Comparison of ENCODE assay signal across 8 cellular contexts in genomic region chr12:111451649-111452129, GRCh38. TPM values are rescaled to one million over a fixed set of nuclear protein-coding genes. Genes with fewer than 3 reads are reported as not detected.
DNase-seq lines count a peak whose midpoint lies in the region; ATAC-seq and TF ChIP-seq lines count a peak whose summit lies in the region.

No MANE protein-coding gene starts in this region.

- no peak for DNase-seq in activated T-cell treated with anti-CD3 and anti-CD28 coated beads, Interleukin-2, amount 50 U/mL, for 4 hours
- DNase-seq in activated T-cell treated with anti-CD3 and anti-CD28 coated beads, Interleukin-2, amount 50 U/mL, for 1 hour, result no peak
- DNase-seq in NB4 (ENCODE audit: low read depth) (peak; percentile 80), T-helper 17 cell (no peak), esophagus muscularis mucosa (ENCODE audit: extremely low spot score) (peak; percentile 68), omental fat pad (ENCODE audit: low spot score) (no peak)

- H3K4me1 Mint-ChIP-seq in activated T-cell treated with anti-CD3 and anti-CD28 coated beads, Interleukin-2, amount 50 U/mL, for 4 hours (ENCODE audit: low read depth), result peaks cover 47% of the 10 kb centered on the region
- peaks cover 39% of the 10 kb centered on the region for H3K4me1 Mint-ChIP-seq in T-helper 17 cell

- peaks cover 35 to 57% (median 55%) of the 10 kb centered on the region in 4 donors for H3K4me1 ChIP-seq in esophagus muscularis mucosa

- no peaks in the 10 kb centered on the region for H3K27me3 Mint-ChIP-seq in activated T-cell treated with anti-CD3 and anti-CD28 coated beads, Interleukin-2, amount 50 U/mL, for 4 hours (ENCODE audit: low read depth)
- H3K27me3 Mint-ChIP-seq in T-helper 17 cell, result no peaks in the 10 kb centered on the region

- peak overlapping the region; percentile 91 for H3K27ac Mint-ChIP-seq in T-helper 17 cell

- intact Hi-C loops in esophagus muscularis mucosa (cut with DNase I), result loop anchor here (2.0 kb wide), 1 partner anchor 55 kb away; no protein-coding TSS in a partner anchor

- TF ChIP-seq POLR2A in NB4 (IDR thresholded peaks at IDR 0.05; ENCODE audit: extremely low read depth, insufficient read length) (no peak), esophagus muscularis mucosa (IDR thresholded peaks at IDR 0.05; ENCODE audit: low read depth) (no peak)

- no peak overlapping the region for H3K4me3 Mint-ChIP-seq in activated T-cell treated with anti-CD3 and anti-CD28 coated beads, Interleukin-2, amount 50 U/mL, for 4 hours
- H3K4me3 Mint-ChIP-seq in T-helper 17 cell, result peak overlapping the region; percentile 49

- no peak for TF ChIP-seq EP300 in esophagus muscularis mucosa (IDR thresholded peaks at IDR 0.05)

- no peak overlapping the region for H3K27ac ChIP-seq in esophagus muscularis mucosa (replicated peaks in 1 of 4)

- ATAC-seq in activated T-cell treated with anti-CD3 and anti-CD28 coated beads, Interleukin-2, amount 50 U/mL, for 4 hours, result peak; percentile 35 to 54
- ATAC-seq in T-helper 17 cell (peak; percentile 67), omental fat pad (ENCODE audit: low FRiP score) (no peak), HG02852 (IDR thresholded peaks at IDR 0.05; ENCODE audit: unreplicated experiment) (no peak), HG03095 (IDR thresholded peaks at IDR 0.05; ENCODE audit: unreplicated experiment) (no peak)

- H3K9me3 ChIP-seq in T-helper 17 cell (ENCODE audit: control insufficient read depth, low read length, poor library complexity, severe bottlenecking) (no peaks in the 10 kb centered on the region), esophagus muscularis mucosa (no peaks in the 10 kb centered on the region)

- TF ChIP-seq CTCF in NB4 (IDR thresholded peaks at IDR 0.05; ENCODE audit: low read depth, low read length) (peak; percentile 78), esophagus muscularis mucosa (IDR thresholded peaks at IDR 0.05) (peak; percentile 71 to 77 (median 77)), omental fat pad (IDR thresholded peaks at IDR 0.05) (peak in 2 of 3 donors; percentile 27 to 76)

- no peak overlapping the region for H3K4me3 ChIP-seq in NB4 (ENCODE audit: low read depth, low read length)
- H3K4me3 ChIP-seq in esophagus muscularis mucosa, result no peak overlapping the region

- WGBS in esophagus muscularis mucosa, result 26% methylated on average over 6 of the region's 6 CpGs

- peaks cover 42% of the 10 kb centered on the region for H3K36me3 Mint-ChIP-seq in activated T-cell treated with anti-CD3 and anti-CD28 coated beads, Interleukin-2, amount 50 U/mL, for 4 hours (ENCODE audit: insufficient read depth)
- H3K36me3 Mint-ChIP-seq in T-helper 17 cell (ENCODE audit: low read depth), result peaks cover 12% of the 10 kb centered on the region

- H3K9me3 Mint-ChIP-seq in activated T-cell treated with anti-CD3 and anti-CD28 coated beads, Interleukin-2, amount 50 U/mL, for 4 hours, result no peaks in the 10 kb centered on the region

- no peaks in the 10 kb centered on the region for H3K27me3 ChIP-seq in esophagus muscularis mucosa

- H3K36me3 ChIP-seq in esophagus muscularis mucosa, result peaks cover 37 to 98% (median 94%) of the 10 kb centered on the region in 4 donors

RNA-seq across cellular contexts. Expression of gene SH2B3, which starts 46.0 kb away (rescaled TPM):
- 10 to 100 TPM; 32.7 to 37.8 (median 35.9) TPM for total RNA-seq in activated T-cell treated with anti-CD3 and anti-CD28 coated beads, Interleukin-2, amount 50 U/mL, for 4 hours
- total RNA-seq in T-helper 17 cell (10 to 100 TPM; 38.7 to 39.3 TPM), esophagus muscularis mucosa (10 to 100 TPM; 24.9 to 49.4 (median 41.8) TPM), omental fat pad (10 to 100 TPM; 30.4 to 64.6 (median 48.3) TPM)

Comparison
In these comparisons a context has a peak if more than half of its experiments do, and no peak if none do; other contexts are left out.
1. ATAC-seq: peak in activated T-cell treated with anti-CD3 and anti-CD28 coated beads, Interleukin-2, amount 50 U/mL, for 4 hours (2 of 2) and T-helper 17 cell (single experiment); none in omental fat pad (single experiment), HG02852 (single experiment) and HG03095 (single experiment).
2. DNase-seq: peak in NB4 (single experiment) and esophagus muscularis mucosa (single experiment); none in activated T-cell treated with anti-CD3 and anti-CD28 coated beads, Interleukin-2, amount 50 U/mL, for 4 hours (single experiment), activated T-cell treated with anti-CD3 and anti-CD28 coated beads, Interleukin-2, amount 50 U/mL, for 1 hour (single experiment), T-helper 17 cell (0 of 3) and omental fat pad (single experiment).
3. Peak in every context shown above with its lines, with median percentiles within 50 percentile points of each other: CTCF ChIP-seq.